1 cellular context compared by ENCODE assay signal in the genomic region with DNA sequence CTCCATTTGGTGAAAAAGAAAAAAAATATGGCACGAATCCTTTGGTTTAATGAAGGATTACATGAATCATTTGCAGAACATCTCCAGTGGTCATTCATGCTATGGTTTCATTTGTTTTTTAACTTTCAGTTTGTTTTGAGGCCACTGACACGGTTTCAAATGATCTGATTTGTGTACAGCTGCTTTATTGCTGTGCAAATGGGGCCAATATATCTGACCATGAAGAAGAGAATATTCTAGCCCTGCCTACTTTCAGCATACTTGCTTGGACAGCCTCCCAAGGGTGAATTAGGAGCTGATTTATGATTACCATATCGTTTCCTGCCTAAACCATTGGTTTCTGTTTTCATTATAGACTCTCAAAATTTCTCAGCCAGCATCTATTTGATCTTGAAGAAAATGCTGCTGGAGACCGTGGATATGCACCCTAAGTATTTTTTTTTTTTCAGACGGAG.
TF ChIP-seq lines count a peak whose summit lies in the region.

No MANE protein-coding gene starts in this region.

TF ChIP-seq in GM23338, 12 proteins besides CTCF, POLR2A, EP300 and RAD21 (continued from another document):
- TF ChIP-seq, protein P1, sequence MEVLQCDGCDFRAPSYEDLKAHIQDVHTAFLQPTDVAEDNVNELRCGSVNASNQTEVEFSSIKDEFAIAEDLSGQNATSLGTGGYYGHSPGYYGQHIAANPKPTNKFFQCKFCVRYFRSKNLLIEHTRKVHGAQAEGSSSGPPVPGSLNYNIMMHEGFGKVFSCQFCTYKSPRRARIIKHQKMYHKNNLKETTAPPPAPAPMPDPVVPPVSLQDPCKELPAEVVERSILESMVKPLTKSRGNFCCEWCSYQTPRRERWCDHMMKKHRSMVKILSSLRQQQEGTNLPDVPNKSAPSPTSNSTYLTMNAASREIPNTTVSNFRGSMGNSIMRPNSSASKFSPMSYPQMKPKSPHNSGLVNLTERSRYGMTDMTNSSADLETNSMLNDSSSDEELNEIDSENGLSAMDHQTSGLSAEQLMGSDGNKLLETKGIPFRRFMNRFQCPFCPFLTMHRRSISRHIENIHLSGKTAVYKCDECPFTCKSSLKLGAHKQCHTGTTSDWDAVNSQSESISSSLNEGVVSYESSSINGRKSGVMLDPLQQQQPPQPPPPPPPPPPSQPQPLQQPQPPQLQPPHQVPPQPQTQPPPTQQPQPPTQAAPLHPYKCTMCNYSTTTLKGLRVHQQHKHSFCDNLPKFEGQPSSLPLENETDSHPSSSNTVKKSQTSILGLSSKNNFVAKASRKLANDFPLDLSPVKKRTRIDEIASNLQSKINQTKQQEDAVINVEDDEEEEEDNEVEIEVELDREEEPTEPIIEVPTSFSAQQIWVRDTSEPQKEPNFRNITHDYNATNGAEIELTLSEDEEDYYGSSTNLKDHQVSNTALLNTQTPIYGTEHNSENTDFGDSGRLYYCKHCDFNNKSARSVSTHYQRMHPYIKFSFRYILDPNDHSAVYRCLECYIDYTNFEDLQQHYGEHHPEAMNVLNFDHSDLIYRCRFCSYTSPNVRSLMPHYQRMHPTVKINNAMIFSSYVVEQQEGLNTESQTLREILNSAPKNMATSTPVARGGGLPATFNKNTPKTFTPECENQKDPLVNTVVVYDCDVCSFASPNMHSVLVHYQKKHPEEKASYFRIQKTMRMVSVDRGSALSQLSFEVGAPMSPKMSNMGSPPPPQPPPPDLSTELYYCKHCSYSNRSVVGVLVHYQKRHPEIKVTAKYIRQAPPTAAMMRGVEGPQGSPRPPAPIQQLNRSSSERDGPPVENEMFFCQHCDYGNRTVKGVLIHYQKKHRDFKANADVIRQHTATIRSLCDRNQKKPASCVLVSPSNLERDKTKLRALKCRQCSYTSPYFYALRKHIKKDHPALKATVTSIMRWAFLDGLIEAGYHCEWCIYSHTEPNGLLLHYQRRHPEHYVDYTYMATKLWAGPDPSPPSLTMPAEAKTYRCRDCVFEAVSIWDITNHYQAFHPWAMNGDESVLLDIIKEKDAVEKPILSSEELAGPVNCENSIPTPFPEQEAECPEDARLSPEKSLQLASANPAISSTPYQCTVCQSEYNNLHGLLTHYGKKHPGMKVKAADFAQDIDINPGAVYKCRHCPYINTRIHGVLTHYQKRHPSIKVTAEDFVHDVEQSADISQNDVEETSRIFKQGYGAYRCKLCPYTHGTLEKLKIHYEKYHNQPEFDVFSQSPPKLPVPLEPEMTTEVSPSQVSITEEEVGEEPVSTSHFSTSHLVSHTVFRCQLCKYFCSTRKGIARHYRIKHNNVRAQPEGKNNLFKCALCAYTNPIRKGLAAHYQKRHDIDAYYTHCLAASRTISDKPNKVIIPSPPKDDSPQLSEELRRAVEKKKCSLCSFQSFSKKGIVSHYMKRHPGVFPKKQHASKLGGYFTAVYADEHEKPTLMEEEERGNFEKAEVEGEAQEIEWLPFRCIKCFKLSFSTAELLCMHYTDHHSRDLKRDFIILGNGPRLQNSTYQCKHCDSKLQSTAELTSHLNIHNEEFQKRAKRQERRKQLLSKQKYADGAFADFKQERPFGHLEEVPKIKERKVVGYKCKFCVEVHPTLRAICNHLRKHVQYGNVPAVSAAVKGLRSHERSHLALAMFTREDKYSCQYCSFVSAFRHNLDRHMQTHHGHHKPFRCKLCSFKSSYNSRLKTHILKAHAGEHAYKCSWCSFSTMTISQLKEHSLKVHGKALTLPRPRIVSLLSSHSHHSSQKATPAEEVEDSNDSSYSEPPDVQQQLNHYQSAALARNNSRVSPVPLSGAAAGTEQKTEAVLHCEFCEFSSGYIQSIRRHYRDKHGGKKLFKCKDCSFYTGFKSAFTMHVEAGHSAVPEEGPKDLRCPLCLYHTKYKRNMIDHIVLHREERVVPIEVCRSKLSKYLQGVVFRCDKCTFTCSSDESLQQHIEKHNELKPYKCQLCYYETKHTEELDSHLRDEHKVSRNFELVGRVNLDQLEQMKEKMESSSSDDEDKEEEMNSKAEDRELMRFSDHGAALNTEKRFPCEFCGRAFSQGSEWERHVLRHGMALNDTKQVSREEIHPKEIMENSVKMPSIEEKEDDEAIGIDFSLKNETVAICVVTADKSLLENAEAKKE (CRISPR knock-in tag; IDR thresholded peaks at IDR 0.05) = no peak
- TF ChIP-seq EZH2 (IDR thresholded peaks at IDR 0.05; ENCODE audit: low read depth, unreplicated experiment) (no peak), ZNF331 (CRISPR knock-in tag; IDR thresholded peaks at IDR 0.05; ENCODE audit: low read depth) (no peak), ZNF114 (CRISPR knock-in tag; IDR thresholded peaks at IDR 0.05) (no peak), CREB1 (CRISPR knock-in tag; IDR thresholded peaks at IDR 0.05; ENCODE audit: low read depth) (no peak), STAT1 (IDR thresholded peaks at IDR 0.05; ENCODE audit: unreplicated experiment) (no peak)
